In the genomic region with DNA sequence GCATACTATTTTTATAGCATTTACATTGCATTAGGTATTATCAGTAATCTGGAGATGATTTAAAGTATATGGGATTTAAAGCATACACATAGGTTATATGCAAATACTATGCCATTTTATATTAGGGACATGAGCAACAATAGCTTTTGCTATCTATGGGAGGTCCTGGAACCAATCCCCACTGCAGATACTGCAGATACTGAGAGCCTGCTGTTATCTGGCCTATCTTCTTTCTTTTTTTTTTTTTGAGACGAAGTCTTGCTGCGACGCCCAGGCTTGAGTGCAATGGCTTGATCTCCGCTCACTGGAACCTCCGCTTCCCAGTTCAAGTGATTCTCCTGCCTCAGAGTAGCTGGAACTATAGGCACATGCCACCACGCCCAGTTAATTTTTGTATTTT, we compare ENCODE assay signal across 24 cellular contexts. TPM values are rescaled to one million over a fixed set of nuclear protein-coding genes. Genes with fewer than 3 reads are reported as not detected.
"Had no signal": no experiment of that assay in that cellular context is flagged by ENCODE, and none has a peak within 500 bp of the region (broad histone marks: within the 10 kb centered on the region; RNA-seq: fewer than 3 reads in every experiment).

No MANE protein-coding gene starts in this region.

- H3K4me3 Mint-ChIP-seq: activated naive CD4-positive, alpha-beta T cell treated with anti-CD3 and anti-CD28 coated beads, Interleukin-2, amount 50 U/mL, for 24 hours; effector memory CD8-positive, alpha-beta T cell; type B pancreatic cell; WTC11 had no signal

- H3K27ac Mint-ChIP-seq: type B pancreatic cell, WTC11 had no signal

- H3K27ac ChIP-seq: adrenal gland, ascending aorta, brain microvascular endothelial cell, esophagus muscularis mucosa, left ventricle myocardium inferior, parathyroid adenoma, right lobe of liver, thoracic aorta had no signal

- ATAC-seq: effector memory CD8-positive, alpha-beta T cell; right lobe of liver; stimulated activated naive B cell treated with anti-CD40 and anti-IgM and Interleukin-4, amounts not matched to agents 10 μg/mL and 1 μg/mL and 100 μg/mL, for 72 hours; WTC11 had no signal

- H3K9me3 ChIP-seq: adrenal gland, ascending aorta, esophagus muscularis mucosa, left ventricle myocardium inferior, right lobe of liver, thoracic aorta had no signal

- H3K27me3 ChIP-seq: adrenal gland, ascending aorta, brain microvascular endothelial cell, esophagus muscularis mucosa, right lobe of liver had no signal

- H3K9me3 Mint-ChIP-seq: activated naive CD4-positive, alpha-beta T cell treated with anti-CD3 and anti-CD28 coated beads, Interleukin-2, amount 50 U/mL, for 24 hours; effector memory CD8-positive, alpha-beta T cell; stimulated activated naive B cell treated with anti-CD40 and anti-IgM and Interleukin-4, amounts not matched to agents 10 μg/mL and 1 μg/mL and 100 μg/mL, for 72 hours; type B pancreatic cell; WTC11 had no signal

- H3K4me1 ChIP-seq: ascending aorta, parathyroid adenoma, right lobe of liver had no signal

- DNase-seq: activated effector memory CD4-positive, alpha-beta T cell treated with anti-CD3 and anti-CD28 coated beads, Interleukin-2, amount 50 U/mL, for 16 hours; adrenal gland; brain microvascular endothelial cell; effector memory CD8-positive, alpha-beta T cell; hippocampal formation; left ventricle myocardium inferior; midbrain; nucleus accumbens; right lobe of liver; small intestine; stimulated activated CD4-positive, alpha-beta T cell treated with anti-CD3 and anti-CD28 coated beads, Interleukin-2, amount 100 ng/mL, for 24 hours; stimulated activated naive B cell treated with anti-CD40 and anti-IgM and Interleukin-4, amounts not matched to agents 10 μg/mL and 1 μg/mL and 100 μg/mL, for 72 hours; T1000 had no signal

- H3K27me3 Mint-ChIP-seq: activated naive CD4-positive, alpha-beta T cell treated with anti-CD3 and anti-CD28 coated beads, Interleukin-2, amount 50 U/mL, for 24 hours; effector memory CD8-positive, alpha-beta T cell; stimulated activated naive B cell treated with anti-CD40 and anti-IgM and Interleukin-4, amounts not matched to agents 10 μg/mL and 1 μg/mL and 100 μg/mL, for 72 hours; type B pancreatic cell had no signal

- H3K4me1 Mint-ChIP-seq: WTC11 had no signal

- H3K4me3 ChIP-seq: adrenal gland, ascending aorta, esophagus muscularis mucosa, left ventricle myocardium inferior, right lobe of liver, thoracic aorta had no signal

RNA-seq across cellular contexts. Expression of a gene that starts 37.4 kb away (rescaled TPM):
- total RNA-seq: adrenal gland; ascending aorta; dermis microvascular lymphatic vessel endothelial cell; esophagus muscularis mucosa; left ventricle myocardium inferior; lung microvascular endothelial cell; right lobe of liver; T-helper 1 cell treated with Interleukin-12 subunit alpha and Interleukin-12 subunit beta and Interleukin-4 antibody, amounts not matched to agents 30 ng/mL and 1 ng/mL, for 36 hours; thoracic aorta; WTC11 had no signal
- polyA plus RNA-seq: adrenal gland, neural cell, small intestine had no signal
